In genomic region chr5:172707285-172708182, GRCh38 we compare ENCODE assay signal across 7 cellular contexts.
DNase-seq lines count a peak whose midpoint lies in the region; ATAC-seq, FAIRE-seq and TF ChIP-seq lines count a peak whose summit lies in the region.

No MANE protein-coding gene starts in this region.

- peak; percentile 73 for DNase-seq in GM03348 (ENCODE audit: low spot score)
- no peak for DNase-seq in T-helper 17 cell
- DNase-seq in left ventricle myocardium superior, result no peak
- peak; percentile 59 for DNase-seq in superior temporal gyrus (ENCODE audit: extremely low spot score)
- no peak for DNase-seq in frontal cortex (ENCODE audit: low spot score in 2 of 2)

- intact Hi-C loops in left ventricle myocardium superior (cut with micrococcal nuclease), result no loop called here

- H3K27ac Mint-ChIP-seq in T-helper 17 cell, result peak overlapping the region; percentile 16

- H3K4me1 Mint-ChIP-seq in T-helper 17 cell, result peaks cover 20% of the 10 kb centered on the region

- TF ChIP-seq CTCF in LNCAP (IDR thresholded peaks at IDR 0.05), result peak; percentile 72

- H3K36me3 Mint-ChIP-seq in T-helper 17 cell (ENCODE audit: low read depth), result peaks cover 6% of the 10 kb centered on the region

- ATAC-seq in T-helper 17 cell, result no peak
- peak; percentile 72 for ATAC-seq in left ventricle myocardium superior
- ATAC-seq in HG02973 (IDR thresholded peaks at IDR 0.05; ENCODE audit: unreplicated experiment), result no peak

- no peak for FAIRE-seq in frontal cortex (lab: Jason Lieb, UNC)

- no peaks in the 10 kb centered on the region for H3K9me3 ChIP-seq in T-helper 17 cell (ENCODE audit: control insufficient read depth, low read length, poor library complexity, severe bottlenecking)

- no peak overlapping the region for H3K4me3 Mint-ChIP-seq in T-helper 17 cell

- H3K27me3 Mint-ChIP-seq in T-helper 17 cell, result peaks cover 50% of the 10 kb centered on the region

Comparison
In these comparisons a context has a peak if more than half of its experiments do, and no peak if none do; other contexts are left out.
1. DNase-seq: peak in GM03348 (single experiment) and superior temporal gyrus (single experiment); none in T-helper 17 cell (0 of 3), left ventricle myocardium superior (single experiment) and frontal cortex (0 of 2).